In genomic region chr16:4701791-4702465, GRCh38 we compare ENCODE assay signal across 1 cellular context.
A peak's percentile ranks its signal among the peaks of the same experiment; 100 is the strongest.
TF ChIP-seq lines count a peak whose summit lies in the region.

No MANE protein-coding gene starts in this region.

TF ChIP-seq in K562, 482 proteins besides CTCF, POLR2A, EP300 and RAD21:
- TF ChIP-seq KLF6 (CRISPR knock-in tag; IDR thresholded peaks at IDR 0.05; ENCODE audit: borderline replicate concordance) (no peak), POLR2G (IDR thresholded peaks at IDR 0.05; ENCODE audit: low read depth, low read length) (0 out of 2 replicates have a peak, but pooled peaks have one; percentile 33)
